1 cellular context compared by ENCODE assay signal in genomic region chr17:40038882-40039513, GRCh38.
A peak's percentile ranks its signal among the peaks of the same experiment; 100 is the strongest.
TF ChIP-seq lines count a peak whose summit lies in the region.

No MANE protein-coding gene starts in this region.

TF ChIP-seq in HepG2, 621 proteins besides CTCF, POLR2A, EP300 and RAD21 (continued from another document and continues in another):
- TF ChIP-seq ZNF138 (CRISPR knock-in tag; IDR thresholded peaks at IDR 0.05; ENCODE audit: low read depth) (no peak), TRIM24 (CRISPR knock-in tag; IDR thresholded peaks at IDR 0.05) (no peak), ZNF775 (CRISPR knock-in tag; IDR thresholded peaks at IDR 0.05; ENCODE audit: borderline replicate concordance) (no peak), ZNF629 (CRISPR knock-in tag; conservative IDR thresholded peaks at IDR 0.05) (no peak), CEBPG (CRISPR knock-in tag; IDR thresholded peaks at IDR 0.05) (0 out of 2 replicates have a peak, but pooled peaks have one; percentile 41), ZNF770 (CRISPR knock-in tag; IDR thresholded peaks at IDR 0.05) (no peak), GATAD2A (CRISPR knock-in tag; IDR thresholded peaks at IDR 0.05) (peak; percentile 62; the same call in 1 of the 2 replicates), RNF219 (CRISPR knock-in tag; IDR thresholded peaks at IDR 0.05) (no peak), TBP (CRISPR knock-in tag; IDR thresholded peaks at IDR 0.05) (no peak), FOSL2 (CRISPR knock-in tag; IDR thresholded peaks at IDR 0.05) (no peak), LRRFIP1 (CRISPR knock-in tag; conservative IDR thresholded peaks at IDR 0.05) (no peak), ZNF777 (CRISPR knock-in tag; IDR thresholded peaks at IDR 0.05) (no peak), PAWR (CRISPR knock-in tag; IDR thresholded peaks at IDR 0.05; ENCODE audit: borderline replicate concordance) (no peak), ZNF788 (CRISPR knock-in tag; IDR thresholded peaks at IDR 0.05; ENCODE audit: borderline replicate concordance) (no peak; the same call in 1 of the 2 replicates), ZNF331 (CRISPR knock-in tag; IDR thresholded peaks at IDR 0.05) (peak; percentile 61; the same call in 1 of the 2 replicates), ZNF205 (CRISPR knock-in tag; IDR thresholded peaks at IDR 0.05) (0 out of 2 replicates have a peak, but pooled peaks have one; percentile 15), ZNF430 (CRISPR knock-in tag; IDR thresholded peaks at IDR 0.05) (no peak), ZNF207 (IDR thresholded peaks at IDR 0.05; ENCODE audit: borderline replicate concordance) (no peak), ZBTB42 (CRISPR knock-in tag; IDR thresholded peaks at IDR 0.05) (no peak), ZNF230 (CRISPR knock-in tag; IDR thresholded peaks at IDR 0.05) (no peak), HOXA7 (CRISPR knock-in tag; IDR thresholded peaks at IDR 0.05) (no peak), SKI (IDR thresholded peaks at IDR 0.05; ENCODE audit: partially characterized antibody) (peak; percentile 1), ZNF564 (CRISPR knock-in tag; IDR thresholded peaks at IDR 0.05) (no peak), ZFP37 (CRISPR knock-in tag; IDR thresholded peaks at IDR 0.05; ENCODE audit: borderline replicate concordance) (no peak), KMT2A (CRISPR knock-in tag; IDR thresholded peaks at IDR 0.05) (0 out of 2 replicates have a peak, but pooled peaks have one; percentile 44), ZMAT3 (CRISPR knock-in tag; conservative IDR thresholded peaks at IDR 0.05) (no peak), KLF13 (CRISPR knock-in tag; IDR thresholded peaks at IDR 0.05) (no peak), THAP11 (CRISPR knock-in tag; IDR thresholded peaks at IDR 0.05) (peak; percentile 55; the same call in 1 of the 2 replicates), ZBTB26 (CRISPR knock-in tag; IDR thresholded peaks at IDR 0.05; ENCODE audit: borderline replicate concordance) (no peak), KAT8 (CRISPR knock-in tag; IDR thresholded peaks at IDR 0.05) (0 out of 2 replicates have a peak, but pooled peaks have one; percentile 38), SYNCRIP (IDR thresholded peaks at IDR 0.05; ENCODE audit: insufficient read depth, low read depth, low read length) (no peak), ZNF251 (CRISPR knock-in tag; IDR thresholded peaks at IDR 0.05) (no peak), THRA (CRISPR knock-in tag; IDR thresholded peaks at IDR 0.05; ENCODE audit: borderline replicate concordance) (peak; percentile 71; the same call in 1 of the 2 replicates), TCF7L2 (IDR thresholded peaks at IDR 0.05; ENCODE audit: low read depth, low read length) (no peak), ZNF546 (CRISPR knock-in tag; conservative IDR thresholded peaks at IDR 0.05) (no peak), CERS6 (CRISPR knock-in tag; IDR thresholded peaks at IDR 0.05) (no peak), RAD51 (IDR thresholded peaks at IDR 0.05; ENCODE audit: borderline replicate concordance) (no peak), ZNF572 (CRISPR knock-in tag; IDR thresholded peaks at IDR 0.05) (no peak), HMG20B (CRISPR knock-in tag; conservative IDR thresholded peaks at IDR 0.05) (0 out of 2 replicates have a peak, but pooled peaks have one; percentile 14), GMEB1 (CRISPR knock-in tag; IDR thresholded peaks at IDR 0.05; ENCODE audit: borderline replicate concordance) (no peak), MXD3 (CRISPR knock-in tag; IDR thresholded peaks at IDR 0.05) (no peak), KLF16 (CRISPR knock-in tag; IDR thresholded peaks at IDR 0.05) (peak in 1 of 2 experiments; percentile 67; a peak in 1 of 4 replicates), ZNF609 (CRISPR knock-in tag; IDR thresholded peaks at IDR 0.05; ENCODE audit: borderline replicate concordance) (no peak), NRL (CRISPR knock-in tag; IDR thresholded peaks at IDR 0.05; ENCODE audit: borderline replicate concordance) (no peak), ZNF569 (CRISPR knock-in tag; IDR thresholded peaks at IDR 0.05; ENCODE audit: borderline replicate concordance) (no peak), BORCS8-MEF2B (CRISPR knock-in tag; IDR thresholded peaks at IDR 0.05) (no peak), DNMT1 (CRISPR knock-in tag; IDR thresholded peaks at IDR 0.05) (no peak)
